ENCODE assay signal across 8 cellular contexts in genomic region chr5:74641014-74641777, GRCh38. TPM values are rescaled to one million over a fixed set of nuclear protein-coding genes. Genes with fewer than 3 reads are reported as not detected.
A peak's percentile ranks its signal among the peaks of the same experiment; 100 is the strongest.
DNase-seq lines count a peak whose midpoint lies in the region; ATAC-seq and TF ChIP-seq lines count a peak whose summit lies in the region.

No MANE protein-coding gene starts in this region.

- no peaks in the 10 kb centered on the region for H3K9me3 Mint-ChIP-seq in activated naive CD8-positive, alpha-beta T cell (ENCODE audit: low read depth)

- no peak overlapping the region for H3K4me3 ChIP-seq in OCI-LY1 (ENCODE audit: low read depth, low read length, poor library complexity, severe bottlenecking)
- peak overlapping the region; percentile 88 for H3K4me3 ChIP-seq in cardiac muscle cell

- H3K4me3 Mint-ChIP-seq in activated naive CD8-positive, alpha-beta T cell = peak overlapping the region; percentile 87

- no peaks in the 10 kb centered on the region for H3K36me3 ChIP-seq in OCI-LY1 (ENCODE audit: insufficient read depth, low read length)
- H3K36me3 ChIP-seq in cardiac muscle cell = no peaks in the 10 kb centered on the region

- peaks cover 19% of the 10 kb centered on the region for H3K27me3 Mint-ChIP-seq in activated naive CD8-positive, alpha-beta T cell

- H3K9me2 ChIP-seq in OCI-LY1 (ENCODE audit: low read depth, low read length) = no peaks in the 10 kb centered on the region

- no peaks in the 10 kb centered on the region for H3K36me3 Mint-ChIP-seq in activated naive CD8-positive, alpha-beta T cell

- no peak overlapping the region for H3K9ac ChIP-seq in OCI-LY1 (ENCODE audit: low read length)

- H3K4me2 ChIP-seq in OCI-LY1 (ENCODE audit: low read length) = peak overlapping the region; percentile 58

- no peaks in the 10 kb centered on the region for H3K9me3 ChIP-seq in OCI-LY1 (ENCODE audit: low read length)
- no peaks in the 10 kb centered on the region for H3K9me3 ChIP-seq in cardiac muscle cell (ENCODE audit: low read depth)

- no peak overlapping the region for H2AFZ ChIP-seq in OCI-LY1 (ENCODE audit: low read length)

- no peaks in the 10 kb centered on the region for H3K27me3 ChIP-seq in OCI-LY1 (ENCODE audit: insufficient read depth, low read length)
- no peaks in the 10 kb centered on the region for H3K27me3 ChIP-seq in cardiac muscle cell

- H3K27ac Mint-ChIP-seq in activated naive CD8-positive, alpha-beta T cell = no peak overlapping the region

- no peaks in the 10 kb centered on the region for H4K20me1 ChIP-seq in OCI-LY1 (ENCODE audit: insufficient read depth, low read length)

- H3K79me2 ChIP-seq in OCI-LY1 (ENCODE audit: insufficient read depth, low read length) = no peaks in the 10 kb centered on the region

- peaks cover 27% of the 10 kb centered on the region for H3K4me1 Mint-ChIP-seq in activated naive CD8-positive, alpha-beta T cell (ENCODE audit: low read depth)

- H3K4me1 ChIP-seq in OCI-LY1 (ENCODE audit: insufficient read depth, low read length, severe bottlenecking) (no peaks in the 10 kb centered on the region), cardiac muscle cell (ENCODE audit: low read depth) (no peaks in the 10 kb centered on the region)

- no peaks in the 10 kb centered on the region for H3F3A ChIP-seq in OCI-LY1 (ENCODE audit: insufficient read depth, low read length)

- peak; percentile 85 to 91 for DNase-seq in AML-193 (lab: John Stamatoyannopoulos, UW)
- DNase-seq in cardiac muscle cell (ENCODE audit: low read depth in 1 of 2, low spot score in 1 of 2) = peak; percentile 80 to 85
- DNase-seq in occipital lobe (lab: John Stamatoyannopoulos, UW) = peak; percentile 61
- no peak for DNase-seq in NCI-H2107 treated with DMSO at 0.1 percent for 48 hours (lab: John Stamatoyannopoulos, UW; ENCODE audit: unreplicated experiment)

- TF ChIP-seq CTCF in OCI-LY1 (IDR thresholded peaks at IDR 0.05; ENCODE audit: low read length) = no peak
- TF ChIP-seq CTCF in cardiac muscle cell (IDR thresholded peaks at IDR 0.05; ENCODE audit: low read depth, low read length) = no peak

- H3K27ac ChIP-seq in OCI-LY1 (ENCODE audit: low read depth, low read length, poor library complexity, severe bottlenecking) (no peak overlapping the region), cardiac muscle cell (no peak overlapping the region)

- peak; percentile 20 for ATAC-seq in GM18909 (IDR thresholded peaks at IDR 0.05; ENCODE audit: poor library complexity, unreplicated experiment)
- ATAC-seq in HG03139 (IDR thresholded peaks at IDR 0.05; ENCODE audit: unreplicated experiment) = peak; percentile 18

RNA-seq across cellular contexts. Expression of gene ENC1, which starts 0.7 kb away (rescaled TPM):
- total RNA-seq in cardiac muscle cell = 5.7 and 6.5 TPM in 2 replicates
- 0.56 and 2.3 TPM in 2 replicates for polyA plus RNA-seq in cardiac muscle cell
- 1,378 TPM for total RNA-seq in occipital lobe

RNA-seq across cellular contexts. Expression of gene HEXB, which starts 43.8 kb away (rescaled TPM):
- total RNA-seq in cardiac muscle cell (26.4 and 30.1 TPM in 2 replicates), occipital lobe (22.5 TPM)
- 26.8 and 36.7 TPM in 2 replicates for polyA plus RNA-seq in cardiac muscle cell

Comparison
In these comparisons a context has a peak if more than half of its experiments do, and no peak if none do; other contexts are left out.
1. RNA of gene ENC1, which starts 0.7 kb away (total RNA-seq): 1,378 TPM in occipital lobe (single experiment); 5.7 to 6.5 TPM in cardiac muscle cell; every median in the first group is over 100 times any median in the second.